Comparison of ENCODE assay signal across 17 cellular contexts in genomic region chr2:238132463-238133450, GRCh38. TPM values are rescaled to one million over a fixed set of nuclear protein-coding genes. Genes with fewer than 3 reads are reported as not detected.
"Had no signal": no experiment of that assay in that cellular context is flagged by ENCODE, and none has a peak within 500 bp of the region (broad histone marks: within the 10 kb centered on the region; RNA-seq: fewer than 3 reads in every experiment).

No MANE protein-coding gene starts in this region.

- DNase-seq: activated CD4-positive, alpha-beta T cell treated with anti-CD3 and anti-CD28 coated beads, Interleukin-2, amount 10 ng/mL, durations not matched to agents 24 days and 14 days; activated CD4-positive, CD25-positive, alpha-beta regulatory T cell; activated CD8-positive, alpha-beta memory T cell treated with anti-CD3 and anti-CD28 coated beads, Interleukin-2, amount 50 U/mL, for 4 hours; activated CD8-positive, alpha-beta T cell treated with anti-CD3 and anti-CD28 coated beads, Interleukin-2, amount 10 ng/mL, durations not matched to agents 7 days and 5 days; activated gamma-delta T cell; activated T-cell treated with anti-CD3 and anti-CD28 coated beads, Interleukin-2, amount 50 U/mL, for 72 hours; effector memory CD8-positive, alpha-beta T cell; mesendoderm; stomach; testis; upper lobe of right lung had no signal

- H2AFZ ChIP-seq: parathyroid adenoma had no signal

- H3K79me2 ChIP-seq: parathyroid adenoma had no signal

- H3K9me3 ChIP-seq: heart right ventricle, stomach, testis, upper lobe of right lung had no signal

- H3K4me3 ChIP-seq: heart right ventricle, SK-N-MC, stomach, testis, upper lobe of right lung had no signal

- H3K4me1 ChIP-seq: parathyroid adenoma had no signal

- H3K27ac ChIP-seq: epithelial cell of prostate, heart right ventricle, parathyroid adenoma, SK-N-MC, stomach, testis, upper lobe of right lung had no signal

- H3K27me3 ChIP-seq: heart right ventricle, stomach, testis, upper lobe of right lung had no signal

- H3K9ac ChIP-seq: parathyroid adenoma had no signal

- H3K36me3 ChIP-seq: heart right ventricle, stomach, upper lobe of right lung had no signal

- ATAC-seq: activated CD8-positive, alpha-beta T cell treated with anti-CD3 and anti-CD28 coated beads, Interleukin-2, amount 10 ng/mL, durations not matched to agents 7 days and 5 days; activated naive CD4-positive, alpha-beta T cell treated with anti-CD3 and anti-CD28 coated beads, Interleukin-2, amount 50 U/mL, for 72 hours; activated T-cell treated with anti-CD3 and anti-CD28 coated beads, Interleukin-2, amount 50 U/mL, for 72 hours; effector memory CD8-positive, alpha-beta T cell; heart right ventricle; left lobe of liver; upper lobe of right lung had no signal

RNA-seq across cellular contexts. Expression of gene KLHL30, which starts 5.7 kb away (rescaled TPM):
- total RNA-seq: activated CD4-positive, alpha-beta T cell treated with anti-CD3 and anti-CD28 coated beads, Interleukin-2, amount 10 ng/mL, durations not matched to agents 24 days and 14 days; activated CD8-positive, alpha-beta T cell treated with anti-CD3 and anti-CD28 coated beads, Interleukin-2, amount 10 ng/mL, durations not matched to agents 7 days and 5 days; activated naive CD4-positive, alpha-beta T cell treated with anti-CD3 and anti-CD28 coated beads, Interleukin-2, amount 50 U/mL, for 72 hours; activated T-cell treated with anti-CD3 and anti-CD28 coated beads, Interleukin-2, amount 50 U/mL, for 72 hours had no signal

RNA-seq across cellular contexts. Expression of gene ERFE, which starts 26.0 kb away (rescaled TPM):
- total RNA-seq: left lobe of liver, upper lobe of right lung had no signal
